Comparison of ENCODE assay signal across 10 cellular contexts in genomic region chrX:10017866-10018265, GRCh38. TPM values are rescaled to one million over a fixed set of nuclear protein-coding genes. Genes with fewer than 3 reads are reported as not detected.
DNase-seq lines count a peak whose midpoint lies in the region; ATAC-seq, FAIRE-seq and TF ChIP-seq lines count a peak whose summit lies in the region.
"Had no signal": no experiment of that assay in that cellular context is flagged by ENCODE, and none has a peak within 500 bp of the region (broad histone marks: within the 10 kb centered on the region; RNA-seq: fewer than 3 reads in every experiment).

No MANE protein-coding gene starts in this region.

- FAIRE-seq in pancreas (lab: Jason Lieb, UNC): peak; percentile 91

- TF ChIP-seq CTCF in pancreas (IDR thresholded peaks at IDR 0.05): no peak
- no peak for TF ChIP-seq CTCF in CD14-positive monocyte (IDR thresholded peaks at IDR 0.05)

- peaks cover 4 to 12% of the 10 kb centered on the region in 2 donors for H3K36me3 Mint-ChIP-seq in CD14-positive monocyte

- ATAC-seq in pancreas (no peak), HG03378 (IDR thresholded peaks at IDR 0.05; ENCODE audit: unreplicated experiment) (no peak), GM18909 (IDR thresholded peaks at IDR 0.05; ENCODE audit: poor library complexity, unreplicated experiment) (no peak)

- intact Hi-C loops in pancreas (cut with DNase I) (no loop called here), CD14-positive monocyte (cut with micrococcal nuclease) (no loop called here)

- H3K4me1 ChIP-seq in pancreas: no peaks in the 10 kb centered on the region

- H3K27ac Mint-ChIP-seq in CD14-positive monocyte: no peak overlapping the region

- H3K9me3 ChIP-seq in pancreas: no peaks in the 10 kb centered on the region

- DNase-seq in ELR (ENCODE audit: low read depth): peak; percentile 89
- peak; percentile 32 for DNase-seq in NCI-H2227 (lab: John Stamatoyannopoulos, UW; ENCODE audit: unreplicated experiment)
- peak; percentile 62 for DNase-seq in dermis blood vessel endothelial cell
- DNase-seq in pancreas: no peak
- no peak for DNase-seq in CD14-positive monocyte (ENCODE audit: low spot score)
- DNase-seq in erythroblast (lab: John Stamatoyannopoulos, UW): no peak
- DNase-seq: effector CD4-positive, alpha-beta T cell; NCI-H524 had no signal

- TF ChIP-seq POLR2A in erythroblast (IDR thresholded peaks at IDR 0.05; ENCODE audit: low read length): no peak

- no peak overlapping the region for H3K4me3 Mint-ChIP-seq in CD14-positive monocyte

- H3K4me3 ChIP-seq in pancreas: no peak overlapping the region

- WGBS in pancreas, 2 donors: 38 to 47% methylated on average over 8 of the region's 8 CpGs

- peak overlapping the region in 1 of 4 donors; percentile 7 for H3K27ac ChIP-seq in pancreas

- no peaks in the 10 kb centered on the region for H3K36me3 ChIP-seq in pancreas

- peaks cover 31% of the 10 kb centered on the region for H3K4me1 Mint-ChIP-seq in CD14-positive monocyte

- no peaks in the 10 kb centered on the region for H3K27me3 ChIP-seq in pancreas

- H3K9me3 Mint-ChIP-seq in CD14-positive monocyte: peaks cover 0 to 20% (median 6%) of the 10 kb centered on the region in 7 donors

- H3K27me3 Mint-ChIP-seq in CD14-positive monocyte (ENCODE audit: low read depth in 3 of 3): peaks cover 6 to 38% (median 11%) of the 10 kb centered on the region in 3 donors

RNA-seq across cellular contexts. Expression of gene CLDN34, which starts 50.7 kb away (rescaled TPM):
- not detected in 2 replicates for total RNA-seq in dermis blood vessel endothelial cell
- under 1 TPM in 5 of 6 donors, not detected in 1; 0.19 to 0.32 (median 0.24) TPM for total RNA-seq in pancreas
- polyA plus RNA-seq in pancreas: under 1 TPM; 0.30 to 0.40 TPM
- polyA plus RNA-seq in CD14-positive monocyte: not detected

Comparison
In these comparisons a context has a peak if more than half of its experiments do, and no peak if none do; other contexts are left out.
1. DNase-seq: peak in ELR (single experiment), NCI-H2227 (single experiment) and dermis blood vessel endothelial cell (single experiment); none in pancreas (0 of 6), CD14-positive monocyte (single experiment) and erythroblast (0 of 2).